ENCODE assay signal across 8 cellular contexts in genomic region chr14:61750708-61751474, GRCh38. TPM values are rescaled to one million over a fixed set of nuclear protein-coding genes. Genes with fewer than 3 reads are reported as not detected.
DNase-seq lines count a peak whose midpoint lies in the region; ATAC-seq and TF ChIP-seq lines count a peak whose summit lies in the region.

No MANE protein-coding gene starts in this region.

- H3K4me3 ChIP-seq in BE2C (ENCODE audit: low read depth, low read length) (peak overlapping the region; percentile 57), Panc1 (ENCODE audit: low read depth in 2 of 2, low read length in 2 of 2) (peak overlapping the region; percentile 52 to 69), suprapubic skin (peak overlapping the region; percentile 65)

- TF ChIP-seq POLR2A in suprapubic skin (IDR thresholded peaks at IDR 0.05): peak in 1 of 2 donors; percentile 70

- H3K4me1 ChIP-seq in BE2C: peaks cover 2% of the 10 kb centered on the region
- peaks cover 5% of the 10 kb centered on the region for H3K4me1 ChIP-seq in Panc1 (ENCODE audit: control insufficient read depth, insufficient read depth, low read length)
- H3K4me1 ChIP-seq in suprapubic skin: peaks cover 14% of the 10 kb centered on the region

- ATAC-seq in HG03457 (IDR thresholded peaks at IDR 0.05; ENCODE audit: unreplicated experiment): peak; percentile 89
- ATAC-seq in Panc1: peak; percentile 99

- intact Hi-C loops in Panc1 (cut with micrococcal nuclease; ENCODE audit: unreplicated experiment): no loop called here

- WGBS in suprapubic skin: 3% methylated on average over 33 of the region's 54 CpGs

- POLR2A ChIA-PET in Panc1 (lab: Charles Lee): no interaction called here

- H3K27ac ChIP-seq in Panc1 (ENCODE audit: low read length) (peak overlapping the region; percentile 71), suprapubic skin (peak overlapping the region; percentile 89)

- CTCF ChIA-PET in Panc1 (lab: Charles Lee): no interaction called here

- DNase-seq in BE2C (peak; percentile 86), GM19240 (ENCODE audit: insufficient read length, low spot score) (peak; percentile 67), Panc1 (ENCODE audit: low read depth, low spot score) (no peak), activated gamma-delta T cell treated with Interleukin-2 at 50 U/mL for 16 hours (peak; percentile 67), foreskin melanocyte (peak; percentile 50), occipital lobe (lab: John Stamatoyannopoulos, UW) (peak; percentile 54), suprapubic skin (ENCODE audit: low spot score in 2 of 2) (peak; percentile 89 to 93)

- in situ Hi-C loops in Panc1 (cut with HindIII; ENCODE audit: low pct_unique_long_range_greater_than_20kb, low sequenced_read_pairs): no loop called here

- H3K9me3 ChIP-seq in BE2C (no peaks in the 10 kb centered on the region), Panc1 (ENCODE audit: control insufficient read depth, insufficient read depth, low read depth, low read length) (no peaks in the 10 kb centered on the region), suprapubic skin (no peaks in the 10 kb centered on the region)

- no peak for TF ChIP-seq EP300 in suprapubic skin (IDR thresholded peaks at IDR 0.05)

- no peak for TF ChIP-seq CTCF in BE2C (IDR thresholded peaks at IDR 0.05; ENCODE audit: low read depth, low read length)
- TF ChIP-seq CTCF in Panc1 (IDR thresholded peaks at IDR 0.05): no peak
- TF ChIP-seq CTCF in suprapubic skin (IDR thresholded peaks at IDR 0.05): no peak

- H3K27me3 ChIP-seq in BE2C (no peaks in the 10 kb centered on the region), Panc1 (ENCODE audit: control insufficient read depth, insufficient read depth, low read length) (no peaks in the 10 kb centered on the region), suprapubic skin (no peaks in the 10 kb centered on the region)

- H3K36me3 ChIP-seq in BE2C (peaks cover 33% of the 10 kb centered on the region), Panc1 (ENCODE audit: control insufficient read depth, insufficient read depth, low read length) (peaks cover 10% of the 10 kb centered on the region; the same call in 1 of the 2 replicates), suprapubic skin (peaks cover 18% of the 10 kb centered on the region)

- no TSS peak for BruUV-seq in Panc1 (replicated peaks; lab: Mats Ljungman, UMichigan)

RNA-seq across cellular contexts. Expression of gene SNAPC1, which starts 11.3 kb away (rescaled TPM):
- polyA plus RNA-seq in BE2C (2012; ENCODE audit: insufficient read depth, insufficient read length, low read depth): 13.5 TPM
- total RNA-seq in Panc1 (2021; ENCODE audit: unreplicated experiment): 8.6 TPM
- polyA plus RNA-seq in Panc1 (2012; ENCODE audit: insufficient read length): 6.3 TPM
- total RNA-seq in occipital lobe: 8.9 TPM
- 1 to 10 TPM; 5.2 to 9.3 (median 6.5) TPM for total RNA-seq in suprapubic skin

RNA-seq across cellular contexts. Expression of gene HIF1A, which starts 55.6 kb away (rescaled TPM):
- 96.5 TPM for polyA plus RNA-seq in BE2C (2012; ENCODE audit: insufficient read depth, insufficient read length, low read depth)
- total RNA-seq in Panc1 (2021; ENCODE audit: unreplicated experiment): 83.4 TPM
- polyA plus RNA-seq in Panc1 (2012; ENCODE audit: insufficient read length): 40.7 TPM
- 140 TPM for total RNA-seq in occipital lobe
- 10 to 100 TPM; 62.6 to 92.9 (median 77.5) TPM for total RNA-seq in suprapubic skin
